ENCODE assay signal across 23 cellular contexts in the genomic region with DNA sequence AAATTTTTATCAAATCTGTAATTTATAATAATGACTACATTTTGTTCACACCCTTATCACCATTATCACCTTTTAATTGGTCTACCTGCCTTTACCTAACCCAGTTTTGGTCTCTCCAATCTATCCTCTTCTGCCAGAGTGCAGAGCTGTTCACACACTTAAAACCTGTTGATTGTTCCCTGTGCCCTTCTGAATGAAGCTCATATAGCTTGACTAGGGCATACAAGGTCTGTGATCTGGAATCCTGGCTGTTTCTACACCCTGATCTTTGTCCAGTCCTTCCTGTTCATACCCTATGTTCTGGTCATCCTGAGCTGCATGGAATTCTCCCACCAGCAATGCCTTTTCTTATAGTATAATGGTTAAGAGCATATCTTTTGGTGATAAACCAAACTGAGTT. TPM values are rescaled to one million over a fixed set of nuclear protein-coding genes. Genes with fewer than 3 reads are reported as not detected.
DNase-seq lines count a peak whose midpoint lies in the region; ATAC-seq, FAIRE-seq and TF ChIP-seq lines count a peak whose summit lies in the region.
"Had no signal": no experiment of that assay in that cellular context is flagged by ENCODE, and none has a peak within 500 bp of the region (broad histone marks: within the 10 kb centered on the region; RNA-seq: fewer than 3 reads in every experiment).

No MANE protein-coding gene starts in this region.

- H4K20me1 ChIP-seq in GM12878 (ENCODE audit: control insufficient read depth, insufficient read depth): no peaks in the 10 kb centered on the region

- H3K4me1 ChIP-seq in left ventricle myocardium inferior: peaks cover 42% of the 10 kb centered on the region
- peaks cover 38% of the 10 kb centered on the region for H3K4me1 ChIP-seq in GM12878 (ENCODE audit: control insufficient read depth, insufficient read depth, low read length)
- H3K4me1 ChIP-seq: right lobe of liver had no signal

- H3K27ac ChIP-seq in left ventricle myocardium inferior (replicated peaks) (no peak overlapping the region), GM12878 (ENCODE audit: control insufficient read depth, insufficient read depth) (0 out of 2 replicates have a peak overlapping the region, but pooled peaks have one; percentile 12)
- H3K27ac ChIP-seq: brain microvascular endothelial cell, HL-60, ovary, right lobe of liver, tibial artery had no signal

- POLR2A ChIA-PET in GM12878 (lab: Charles Lee): interaction anchor here (0.6 kb wide), 1 partner anchor 47 kb away, joined by 3 read pairs; no protein-coding TSS in a partner anchor

- no TSS peak for BruUV-seq in GM12878 (replicated peaks; lab: Mats Ljungman, UMichigan)

- peak; percentile 43 for ATAC-seq in left ventricle myocardium superior
- ATAC-seq in GM12878: peak; percentile 17
- ATAC-seq in HG03460 (IDR thresholded peaks at IDR 0.05; ENCODE audit: unreplicated experiment): no peak
- ATAC-seq: HCT116 had no signal

- H2AFZ ChIP-seq in GM12878 (ENCODE audit: control insufficient read depth, low read depth, low read length): no peak overlapping the region

- intact Hi-C loops in left ventricle myocardium superior (cut with micrococcal nuclease): no loop called here
- intact Hi-C loops in left ventricle myocardium inferior (cut with micrococcal nuclease): no loop called here
- intact Hi-C loops in GM12878 (cut with micrococcal nuclease; ENCODE audit: unreplicated experiment): no loop called here

- SMC1A ChIA-PET in GM12878 (lab: Charles Lee; ENCODE audit: uncharacterized antibody, unreplicated experiment): interaction anchor here (0.9 to 3.0 kb wide), 14 partner anchors 12 to 343 kb away, joined by 3 to 9 read pairs (median 3); no protein-coding TSS in a partner anchor

- no peaks in the 10 kb centered on the region for H3K9me3 ChIP-seq in left ventricle myocardium inferior (replicated peaks)
- H3K9me3 ChIP-seq in GM12878 (replicated peaks; ENCODE audit: control insufficient read depth, insufficient read depth, low read length): no peaks in the 10 kb centered on the region; the same call in 2 of the 3 replicates
- H3K9me3 ChIP-seq: MG63, ovary, right lobe of liver, tibial artery had no signal

- H3K4me3 ChIP-seq in left ventricle myocardium inferior (no peak overlapping the region), GM12878 (no peak overlapping the region)
- H3K4me3 ChIP-seq: lung, MG63, ovary, right lobe of liver, tibial artery had no signal

- FAIRE-seq in GM12878 (lab: Jason Lieb, UNC): no peak

- RAD21 ChIA-PET in GM12878 (lab: Charles Lee; ENCODE audit: unreplicated experiment): interaction anchor here (1.0 to 1.8 kb wide), 3 partner anchors 23 to 326 kb away, joined by 3 to 7 read pairs (median 3); no protein-coding TSS in a partner anchor

- no peak for TF ChIP-seq RAD21 in GM12878 (IDR thresholded peaks at IDR 0.05; ENCODE audit: insufficient read depth, low read depth, low read length)

- CTCF ChIA-PET in GM12878 (lab: Yijun Ruan, JAX): interaction anchor here (1.5 kb wide), 1 partner anchor 21 kb away, joined by 3 read pairs; no protein-coding TSS in a partner anchor

- no peaks in the 10 kb centered on the region for H3K36me3 ChIP-seq in left ventricle myocardium inferior
- H3K36me3 ChIP-seq in GM12878 (ENCODE audit: control insufficient read depth in 2 of 2, insufficient read depth in 2 of 2, low read length in 1 of 2): peaks cover 0 to 17% of the 10 kb centered on the region in 2 experiments; a peak in 2 of 4 replicates
- H3K36me3 ChIP-seq: brain microvascular endothelial cell, ovary, right lobe of liver had no signal

- H3K27me3 ChIP-seq in left ventricle myocardium inferior (ENCODE audit: low read depth) (no peaks in the 10 kb centered on the region), GM12878 (replicated peaks in 1 of 2; ENCODE audit: control insufficient read depth in 2 of 2, insufficient read depth in 2 of 2, low read length in 1 of 2) (no peaks in the 10 kb centered on the region)
- H3K27me3 ChIP-seq: brain microvascular endothelial cell, MG63, ovary, right lobe of liver, tibial artery had no signal

- no peak for TF ChIP-seq EP300 in GM12878 (IDR thresholded peaks at IDR 0.05; ENCODE audit: borderline replicate concordance in 1 of 2, control insufficient read depth in 1 of 2, low read depth in 2 of 2, low read length in 2 of 2)

- in situ Hi-C loops in GM12878 (cut with MboI): no loop called here

- peaks cover 54% of the 10 kb centered on the region for H3K79me2 ChIP-seq in GM12878 (ENCODE audit: control insufficient read depth, insufficient read depth, low read length)

- TF ChIP-seq POLR2A in GM12878 (IDR thresholded peaks at IDR 0.05; ENCODE audit: low read depth, low read length): no peak

- no peak overlapping the region for H3K4me2 ChIP-seq in GM12878 (ENCODE audit: control insufficient read depth, insufficient read depth)

- H3K9ac ChIP-seq in GM12878 (ENCODE audit: control insufficient read depth, insufficient read depth, low read length): no peak overlapping the region

- no peak for DNase-seq in left ventricle myocardium superior
- no peak for DNase-seq in left ventricle myocardium inferior
- peak; percentile 12 for DNase-seq in NAMALWA (ENCODE audit: low spot score)
- no peak for DNase-seq in GM12878 (ENCODE audit: low read depth, low spot score)
- no peak for DNase-seq in GM10266 (ENCODE audit: extremely low spot score)
- no peak for DNase-seq in NCI-H226
- DNase-seq: AML-193; brain microvascular endothelial cell; dermis blood vessel endothelial cell; IMR-90; MG63; NCI-H146; NCI-H748 treated with DMSO at 0.1 percent for 48 hours; ovary; right lobe of liver; stimulated activated naive B cell treated with anti-CD40 and anti-IgM and Interleukin-4, amounts not matched to agents 10 μg/mL and 1 μg/mL and 100 μg/mL, for 72 hours; T-helper 9 cell; tibial artery had no signal

- TF ChIP-seq CTCF in left ventricle myocardium inferior (IDR thresholded peaks at IDR 0.05; ENCODE audit: borderline replicate concordance): no peak
- no peak for TF ChIP-seq CTCF in GM12878 (IDR thresholded peaks at IDR 0.05 in 2 of 3, conservative IDR thresholded peaks at IDR 0.05 in 1 of 3; ENCODE audit: control insufficient read depth in 2 of 3, extremely low read depth in 1 of 3, insufficient read depth in 1 of 3, low read depth in 3 of 3, low read length in 3 of 3)
- no peak for TF ChIP-seq CTCF in GM10266 (IDR thresholded peaks at IDR 0.05; ENCODE audit: control insufficient read depth, insufficient read depth, low read depth, missing control alignments)

TF ChIP-seq in GM12878, 131 proteins besides CTCF, POLR2A, EP300 and RAD21:
- TF ChIP-seq, protein P1, sequence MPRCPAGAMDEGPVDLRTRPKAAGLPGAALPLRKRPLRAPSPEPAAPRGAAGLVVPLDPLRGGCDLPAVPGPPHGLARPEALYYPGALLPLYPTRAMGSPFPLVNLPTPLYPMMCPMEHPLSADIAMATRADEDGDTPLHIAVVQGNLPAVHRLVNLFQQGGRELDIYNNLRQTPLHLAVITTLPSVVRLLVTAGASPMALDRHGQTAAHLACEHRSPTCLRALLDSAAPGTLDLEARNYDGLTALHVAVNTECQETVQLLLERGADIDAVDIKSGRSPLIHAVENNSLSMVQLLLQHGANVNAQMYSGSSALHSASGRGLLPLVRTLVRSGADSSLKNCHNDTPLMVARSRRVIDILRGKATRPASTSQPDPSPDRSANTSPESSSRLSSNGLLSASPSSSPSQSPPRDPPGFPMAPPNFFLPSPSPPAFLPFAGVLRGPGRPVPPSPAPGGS (IDR thresholded peaks at IDR 0.05; ENCODE audit: borderline replicate concordance, insufficient read depth, low read depth, low read length, poor library complexity, severe bottlenecking): no peak
- TF ChIP-seq MYB (IDR thresholded peaks at IDR 0.05; ENCODE audit: borderline replicate concordance, low read depth, low read length) (no peak), MTA2 (IDR thresholded peaks at IDR 0.05; ENCODE audit: low read depth) (0 out of 2 replicates have a peak, but pooled peaks have one; percentile 32)

RNA-seq across cellular contexts. Expression of a gene that starts 28.9 kb away (rescaled TPM):
- total RNA-seq in left ventricle myocardium superior (0.32 TPM), left ventricle myocardium inferior (0.27 TPM), GM12878 (2014; rRNA removed) (2.0 and 3.3 TPM in 2 replicates), GM12878 (2014; rRNA removed; fragmentation: Illumina TruSeq; extraction: Trizol) (5.3 and 5.6 TPM in 2 replicates), GM12878 (2021) (1.6 and 2.1 TPM in 2 replicates)
- total RNA-seq in GM12878 (2013; cell fraction: nucleolus; rRNA removed): 62.8 and 68.0 TPM in 2 replicates
- 0.39 TPM for polyA plus RNA-seq in GM12878 (2011; ENCODE audit: low read depth)
- polyA plus RNA-seq in GM12878 (2011; rRNA removed) (1.0 and 1.3 TPM in 2 replicates), GM12878 (2014; fragmentation: Illumina TruSeq; extraction: Trizol) (0.38 and 0.68 TPM in 2 replicates), GM12878 (2014; fragmentation: Nextera tagmentation; extraction: Ambion mirVana) (under 1 TPM; 0.07 to 0.69 TPM), GM12878 (2014; rRNA removed) (0.67 TPM in 1 of 2 replicates, not detected in the other), GM12878 (2016; fragmentation: Nextera tagmentation; extraction: Ambion mirVana) (1 to 10 TPM; 1.0 to 2.1 TPM)
- 0.04 and 0.08 TPM in 2 replicates for polyA plus RNA-seq in GM12878 (2011; cell fraction: cytosol; rRNA removed)
- 3.7 and 4.1 TPM in 2 replicates for polyA plus RNA-seq in GM12878 (2011; cell fraction: nucleus; rRNA removed)
- 0.49 and 0.60 TPM in 2 replicates for polyA plus RNA-seq in GM12878 (2012)
- polyA minus RNA-seq in GM12878 (2011; rRNA and poly(A)+ RNA removed): 11.5 and 13.2 TPM in 2 replicates
- polyA minus RNA-seq in GM12878 (2011; cell fraction: cytosol; rRNA and poly(A)+ RNA removed): 0.94 TPM in 1 of 2 replicates, not detected in the other
- polyA minus RNA-seq in GM12878 (2011; cell fraction: nucleus; rRNA and poly(A)+ RNA removed): 14.1 and 21.4 TPM in 2 replicates
- total RNA-seq: G401 had no signal
- polyA plus RNA-seq: IMR-90 had no signal

RNA-seq across cellular contexts. Expression of a gene that starts 53.6 kb away (rescaled TPM):
- 57.6 TPM for total RNA-seq in left ventricle myocardium superior
- total RNA-seq in left ventricle myocardium inferior: 56.7 TPM
- total RNA-seq in GM12878 (2013; cell fraction: nucleolus; rRNA removed): 134 and 148 TPM in 2 replicates
- 21.5 and 25.1 TPM in 2 replicates for total RNA-seq in GM12878 (2014; rRNA removed)
- total RNA-seq in GM12878 (2014; rRNA removed; fragmentation: Illumina TruSeq; extraction: Trizol): 34.2 and 35.1 TPM in 2 replicates
- 38.1 and 38.4 TPM in 2 replicates for total RNA-seq in GM12878 (2021)
- polyA plus RNA-seq in GM12878 (2011; ENCODE audit: low read depth): 15.4 TPM
- polyA plus RNA-seq in GM12878 (2011; rRNA removed): 66.3 and 75.5 TPM in 2 replicates
- 29.4 and 47.6 TPM in 2 replicates for polyA plus RNA-seq in GM12878 (2011; cell fraction: cytosol; rRNA removed)
- 31.6 and 44.6 TPM in 2 replicates for polyA plus RNA-seq in GM12878 (2011; cell fraction: nucleus; rRNA removed)
- 19.0 and 26.7 TPM in 2 replicates for polyA plus RNA-seq in GM12878 (2012)
- polyA plus RNA-seq in GM12878 (2014; fragmentation: Illumina TruSeq; extraction: Trizol): 48.6 and 68.8 TPM in 2 replicates
- 10 to 100 TPM; 12.5 to 13.7 TPM for polyA plus RNA-seq in GM12878 (2014; fragmentation: Nextera tagmentation; extraction: Ambion mirVana)
- polyA plus RNA-seq in GM12878 (2014; rRNA removed): 23.1 and 24.5 TPM in 2 replicates
- 10 to 100 TPM in 1 of 2 experiments, 1 to 10 TPM in 1; 8.9 to 10.5 TPM for polyA plus RNA-seq in GM12878 (2016; fragmentation: Nextera tagmentation; extraction: Ambion mirVana)
- 97.6 and 138 TPM in 2 replicates for polyA minus RNA-seq in GM12878 (2011; rRNA and poly(A)+ RNA removed)
- 27.3 and 28.2 TPM in 2 replicates for polyA minus RNA-seq in GM12878 (2011; cell fraction: cytosol; rRNA and poly(A)+ RNA removed)
- 59.6 and 89.6 TPM in 2 replicates for polyA minus RNA-seq in GM12878 (2011; cell fraction: nucleus; rRNA and poly(A)+ RNA removed)
